ENCODE assay signal across 1 cellular context in the genomic region with DNA sequence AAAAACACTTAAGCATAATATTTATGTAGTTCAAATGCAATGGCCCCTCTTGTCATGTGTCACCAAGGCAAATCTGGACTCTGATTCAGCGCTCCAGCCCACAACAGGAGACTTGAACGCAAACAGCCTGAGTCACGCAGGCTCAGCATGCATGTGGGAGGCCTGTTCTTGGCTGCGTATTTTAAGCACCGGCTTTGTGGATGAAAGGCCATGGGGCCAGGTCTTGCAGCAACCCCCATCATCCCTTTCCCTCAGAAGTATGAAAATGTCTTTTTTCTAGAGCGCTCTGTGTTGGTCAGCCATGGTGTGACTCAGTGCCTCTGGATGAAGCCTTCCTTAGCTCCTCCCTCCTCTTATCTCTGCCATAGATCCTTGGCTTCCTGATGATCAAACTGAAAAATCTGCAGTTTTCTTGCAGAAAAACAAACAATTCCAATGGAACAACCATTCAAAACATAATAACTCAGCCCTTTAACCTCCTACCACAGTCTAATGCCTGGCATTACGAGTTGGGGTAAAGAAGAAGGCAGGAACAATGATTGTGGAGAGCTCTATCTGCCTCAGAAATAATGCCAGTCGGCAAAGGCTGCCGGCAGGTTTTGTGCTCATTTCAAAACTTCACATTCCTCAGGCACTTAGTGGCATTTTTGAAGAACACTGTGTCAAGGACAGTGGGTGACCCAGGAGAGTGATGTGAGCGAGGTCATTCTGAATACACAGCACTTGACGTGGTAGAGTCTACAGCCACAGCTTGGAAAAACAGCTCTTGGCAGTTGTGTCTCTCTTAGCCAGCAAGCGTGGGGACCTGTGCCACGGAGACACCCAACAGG.
A peak's percentile ranks its signal among the peaks of the same experiment; 100 is the strongest.
TF ChIP-seq lines count a peak whose summit lies in the region.

No MANE protein-coding gene starts in this region.

TF ChIP-seq in HepG2, 621 proteins besides CTCF, POLR2A, EP300 and RAD21 (continued from another document):
- TF ChIP-seq, protein P1, sequence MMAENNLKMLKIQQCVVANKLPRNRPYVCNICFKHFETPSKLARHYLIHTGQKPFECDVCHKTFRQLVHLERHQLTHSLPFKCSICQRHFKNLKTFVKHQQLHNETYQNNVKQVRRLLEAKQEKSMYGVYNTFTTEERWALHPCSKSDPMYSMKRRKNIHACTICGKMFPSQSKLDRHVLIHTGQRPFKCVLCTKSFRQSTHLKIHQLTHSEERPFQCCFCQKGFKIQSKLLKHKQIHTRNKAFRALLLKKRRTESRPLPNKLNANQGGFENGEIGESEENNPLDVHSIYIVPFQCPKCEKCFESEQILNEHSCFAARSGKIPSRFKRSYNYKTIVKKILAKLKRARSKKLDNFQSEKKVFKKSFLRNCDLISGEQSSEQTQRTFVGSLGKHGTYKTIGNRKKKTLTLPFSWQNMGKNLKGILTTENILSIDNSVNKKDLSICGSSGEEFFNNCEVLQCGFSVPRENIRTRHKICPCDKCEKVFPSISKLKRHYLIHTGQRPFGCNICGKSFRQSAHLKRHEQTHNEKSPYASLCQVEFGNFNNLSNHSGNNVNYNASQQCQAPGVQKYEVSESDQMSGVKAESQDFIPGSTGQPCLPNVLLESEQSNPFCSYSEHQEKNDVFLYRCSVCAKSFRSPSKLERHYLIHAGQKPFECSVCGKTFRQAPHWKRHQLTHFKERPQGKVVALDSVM (CRISPR knock-in tag; IDR thresholded peaks at IDR 0.05): no peak
- peak; percentile 78 for TF ChIP-seq FOXA3 (CRISPR knock-in tag; IDR thresholded peaks at IDR 0.05)
- no peak; a peak in 1 of 4 replicates for TF ChIP-seq KLF16 (CRISPR knock-in tag; IDR thresholded peaks at IDR 0.05)
- TF ChIP-seq, protein P2, sequence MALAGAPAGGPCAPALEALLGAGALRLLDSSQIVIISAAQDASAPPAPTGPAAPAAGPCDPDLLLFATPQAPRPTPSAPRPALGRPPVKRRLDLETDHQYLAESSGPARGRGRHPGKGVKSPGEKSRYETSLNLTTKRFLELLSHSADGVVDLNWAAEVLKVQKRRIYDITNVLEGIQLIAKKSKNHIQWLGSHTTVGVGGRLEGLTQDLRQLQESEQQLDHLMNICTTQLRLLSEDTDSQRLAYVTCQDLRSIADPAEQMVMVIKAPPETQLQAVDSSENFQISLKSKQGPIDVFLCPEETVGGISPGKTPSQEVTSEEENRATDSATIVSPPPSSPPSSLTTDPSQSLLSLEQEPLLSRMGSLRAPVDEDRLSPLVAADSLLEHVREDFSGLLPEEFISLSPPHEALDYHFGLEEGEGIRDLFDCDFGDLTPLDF (CRISPR knock-in tag; IDR thresholded peaks at IDR 0.05): no peak
- TF ChIP-seq KLF15 (CRISPR knock-in tag; IDR thresholded peaks at IDR 0.05; ENCODE audit: borderline replicate concordance): no peak
- peak; percentile 17; the same call in 1 of the 2 replicates for TF ChIP-seq STAG1 (CRISPR knock-in tag; IDR thresholded peaks at IDR 0.05)
- TF ChIP-seq MBD4 (IDR thresholded peaks at IDR 0.05; ENCODE audit: borderline replicate concordance, low read length): no peak
- TF ChIP-seq, protein P3, sequence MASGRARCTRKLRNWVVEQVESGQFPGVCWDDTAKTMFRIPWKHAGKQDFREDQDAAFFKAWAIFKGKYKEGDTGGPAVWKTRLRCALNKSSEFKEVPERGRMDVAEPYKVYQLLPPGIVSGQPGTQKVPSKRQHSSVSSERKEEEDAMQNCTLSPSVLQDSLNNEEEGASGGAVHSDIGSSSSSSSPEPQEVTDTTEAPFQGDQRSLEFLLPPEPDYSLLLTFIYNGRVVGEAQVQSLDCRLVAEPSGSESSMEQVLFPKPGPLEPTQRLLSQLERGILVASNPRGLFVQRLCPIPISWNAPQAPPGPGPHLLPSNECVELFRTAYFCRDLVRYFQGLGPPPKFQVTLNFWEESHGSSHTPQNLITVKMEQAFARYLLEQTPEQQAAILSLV (CRISPR knock-in tag; IDR thresholded peaks at IDR 0.05; ENCODE audit: borderline replicate concordance): no peak
- TF ChIP-seq RELA (CRISPR knock-in tag; IDR thresholded peaks at IDR 0.05): no peak
- TF ChIP-seq CHD4 (IDR thresholded peaks at IDR 0.05; ENCODE audit: borderline replicate concordance, low read length): peak; percentile 83; the same call in 1 of the 2 replicates
- peak; percentile 57; the same call in 1 of the 2 replicates for TF ChIP-seq ZNF331 (CRISPR knock-in tag; IDR thresholded peaks at IDR 0.05)
- TF ChIP-seq CREB1 (IDR thresholded peaks at IDR 0.05): peak; percentile 62
- TF ChIP-seq CREB1 (CRISPR knock-in tag; IDR thresholded peaks at IDR 0.05): no peak
- peak; percentile 74 for TF ChIP-seq HNF4A (CRISPR knock-in tag; IDR thresholded peaks at IDR 0.05)
- TF ChIP-seq, protein P4, sequence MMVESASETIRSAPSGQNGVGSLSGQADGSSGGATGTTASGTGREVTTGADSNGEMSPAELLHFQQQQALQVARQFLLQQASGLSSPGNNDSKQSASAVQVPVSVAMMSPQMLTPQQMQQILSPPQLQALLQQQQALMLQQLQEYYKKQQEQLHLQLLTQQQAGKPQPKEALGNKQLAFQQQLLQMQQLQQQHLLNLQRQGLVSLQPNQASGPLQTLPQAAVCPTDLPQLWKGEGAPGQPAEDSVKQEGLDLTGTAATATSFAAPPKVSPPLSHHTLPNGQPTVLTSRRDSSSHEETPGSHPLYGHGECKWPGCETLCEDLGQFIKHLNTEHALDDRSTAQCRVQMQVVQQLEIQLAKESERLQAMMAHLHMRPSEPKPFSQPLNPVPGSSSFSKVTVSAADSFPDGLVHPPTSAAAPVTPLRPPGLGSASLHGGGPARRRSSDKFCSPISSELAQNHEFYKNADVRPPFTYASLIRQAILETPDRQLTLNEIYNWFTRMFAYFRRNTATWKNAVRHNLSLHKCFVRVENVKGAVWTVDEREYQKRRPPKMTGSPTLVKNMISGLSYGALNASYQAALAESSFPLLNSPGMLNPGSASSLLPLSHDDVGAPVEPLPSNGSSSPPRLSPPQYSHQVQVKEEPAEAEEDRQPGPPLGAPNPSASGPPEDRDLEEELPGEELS (CRISPR knock-in tag; IDR thresholded peaks at IDR 0.05): peak; percentile 57
- TF ChIP-seq ZNF446 (CRISPR knock-in tag; IDR thresholded peaks at IDR 0.05): no peak
- peak; percentile 39; the same call in 1 of the 2 replicates for TF ChIP-seq SSRP1 (CRISPR knock-in tag; IDR thresholded peaks at IDR 0.05)
- no peak for TF ChIP-seq ZNF24 (IDR thresholded peaks at IDR 0.05)
- TF ChIP-seq ZNF737 (CRISPR knock-in tag; IDR thresholded peaks at IDR 0.05; ENCODE audit: borderline replicate concordance): no peak
- TF ChIP-seq, protein P5, sequence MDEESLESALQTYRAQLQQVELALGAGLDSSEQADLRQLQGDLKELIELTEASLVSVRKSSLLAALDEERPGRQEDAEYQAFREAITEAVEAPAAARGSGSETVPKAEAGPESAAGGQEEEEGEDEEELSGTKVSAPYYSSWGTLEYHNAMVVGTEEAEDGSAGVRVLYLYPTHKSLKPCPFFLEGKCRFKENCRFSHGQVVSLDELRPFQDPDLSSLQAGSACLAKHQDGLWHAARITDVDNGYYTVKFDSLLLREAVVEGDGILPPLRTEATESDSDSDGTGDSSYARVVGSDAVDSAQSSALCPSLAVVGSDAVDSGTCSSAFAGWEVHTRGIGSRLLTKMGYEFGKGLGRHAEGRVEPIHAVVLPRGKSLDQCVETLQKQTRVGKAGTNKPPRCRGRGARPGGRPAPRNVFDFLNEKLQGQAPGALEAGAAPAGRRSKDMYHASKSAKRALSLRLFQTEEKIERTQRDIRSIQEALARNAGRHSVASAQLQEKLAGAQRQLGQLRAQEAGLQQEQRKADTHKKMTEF (CRISPR knock-in tag; IDR thresholded peaks at IDR 0.05): peak; percentile 63; the same call in 1 of the 2 replicates
- TF ChIP-seq ATF1 (CRISPR knock-in tag; IDR thresholded peaks at IDR 0.05): 0 out of 2 replicates have a peak, but pooled peaks have one; percentile 29
- TF ChIP-seq, protein P6, sequence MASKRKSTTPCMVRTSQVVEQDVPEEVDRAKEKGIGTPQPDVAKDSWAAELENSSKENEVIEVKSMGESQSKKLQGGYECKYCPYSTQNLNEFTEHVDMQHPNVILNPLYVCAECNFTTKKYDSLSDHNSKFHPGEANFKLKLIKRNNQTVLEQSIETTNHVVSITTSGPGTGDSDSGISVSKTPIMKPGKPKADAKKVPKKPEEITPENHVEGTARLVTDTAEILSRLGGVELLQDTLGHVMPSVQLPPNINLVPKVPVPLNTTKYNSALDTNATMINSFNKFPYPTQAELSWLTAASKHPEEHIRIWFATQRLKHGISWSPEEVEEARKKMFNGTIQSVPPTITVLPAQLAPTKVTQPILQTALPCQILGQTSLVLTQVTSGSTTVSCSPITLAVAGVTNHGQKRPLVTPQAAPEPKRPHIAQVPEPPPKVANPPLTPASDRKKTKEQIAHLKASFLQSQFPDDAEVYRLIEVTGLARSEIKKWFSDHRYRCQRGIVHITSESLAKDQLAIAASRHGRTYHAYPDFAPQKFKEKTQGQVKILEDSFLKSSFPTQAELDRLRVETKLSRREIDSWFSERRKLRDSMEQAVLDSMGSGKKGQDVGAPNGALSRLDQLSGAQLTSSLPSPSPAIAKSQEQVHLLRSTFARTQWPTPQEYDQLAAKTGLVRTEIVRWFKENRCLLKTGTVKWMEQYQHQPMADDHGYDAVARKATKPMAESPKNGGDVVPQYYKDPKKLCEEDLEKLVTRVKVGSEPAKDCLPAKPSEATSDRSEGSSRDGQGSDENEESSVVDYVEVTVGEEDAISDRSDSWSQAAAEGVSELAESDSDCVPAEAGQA (IDR thresholded peaks at IDR 0.05; ENCODE audit: low read depth): peak; percentile 42; the same call in 1 of the 2 replicates
- TF ChIP-seq, protein P6 (CRISPR knock-in tag; IDR thresholded peaks at IDR 0.05; ENCODE audit: borderline replicate concordance): no peak
- no peak for TF ChIP-seq NFYB (CRISPR knock-in tag; IDR thresholded peaks at IDR 0.05)
- peak; percentile 95 for TF ChIP-seq RFXANK (CRISPR knock-in tag; IDR thresholded peaks at IDR 0.05)
- TF ChIP-seq ZSCAN30 (CRISPR knock-in tag; IDR thresholded peaks at IDR 0.05): no peak
- TF ChIP-seq, protein P7, sequence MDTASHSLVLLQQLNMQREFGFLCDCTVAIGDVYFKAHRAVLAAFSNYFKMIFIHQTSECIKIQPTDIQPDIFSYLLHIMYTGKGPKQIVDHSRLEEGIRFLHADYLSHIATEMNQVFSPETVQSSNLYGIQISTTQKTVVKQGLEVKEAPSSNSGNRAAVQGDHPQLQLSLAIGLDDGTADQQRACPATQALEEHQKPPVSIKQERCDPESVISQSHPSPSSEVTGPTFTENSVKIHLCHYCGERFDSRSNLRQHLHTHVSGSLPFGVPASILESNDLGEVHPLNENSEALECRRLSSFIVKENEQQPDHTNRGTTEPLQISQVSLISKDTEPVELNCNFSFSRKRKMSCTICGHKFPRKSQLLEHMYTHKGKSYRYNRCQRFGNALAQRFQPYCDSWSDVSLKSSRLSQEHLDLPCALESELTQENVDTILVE (CRISPR knock-in tag; IDR thresholded peaks at IDR 0.05): peak; percentile 31; the same call in 1 of the 2 replicates
- TF ChIP-seq, protein P8, sequence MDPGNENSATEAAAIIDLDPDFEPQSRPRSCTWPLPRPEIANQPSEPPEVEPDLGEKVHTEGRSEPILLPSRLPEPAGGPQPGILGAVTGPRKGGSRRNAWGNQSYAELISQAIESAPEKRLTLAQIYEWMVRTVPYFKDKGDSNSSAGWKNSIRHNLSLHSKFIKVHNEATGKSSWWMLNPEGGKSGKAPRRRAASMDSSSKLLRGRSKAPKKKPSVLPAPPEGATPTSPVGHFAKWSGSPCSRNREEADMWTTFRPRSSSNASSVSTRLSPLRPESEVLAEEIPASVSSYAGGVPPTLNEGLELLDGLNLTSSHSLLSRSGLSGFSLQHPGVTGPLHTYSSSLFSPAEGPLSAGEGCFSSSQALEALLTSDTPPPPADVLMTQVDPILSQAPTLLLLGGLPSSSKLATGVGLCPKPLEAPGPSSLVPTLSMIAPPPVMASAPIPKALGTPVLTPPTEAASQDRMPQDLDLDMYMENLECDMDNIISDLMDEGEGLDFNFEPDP (CRISPR knock-in tag; conservative IDR thresholded peaks at IDR 0.05): no peak
